In genomic region chr1:23823767-23824166, GRCh38 we compare ENCODE assay signal across 10 cellular contexts. TPM values are rescaled to one million over a fixed set of nuclear protein-coding genes. Genes with fewer than 3 reads are reported as not detected.
A peak's percentile ranks its signal among the peaks of the same experiment; 100 is the strongest.
DNase-seq lines count a peak whose midpoint lies in the region; ATAC-seq, FAIRE-seq and TF ChIP-seq lines count a peak whose summit lies in the region.
"Had no signal": no experiment of that assay in that cellular context is flagged by ENCODE, and none has a peak within 500 bp of the region (broad histone marks: within the 10 kb centered on the region; RNA-seq: fewer than 3 reads in every experiment).

No MANE protein-coding gene starts in this region.

- H3K4me1 ChIP-seq in IMR-90 (ENCODE audit: control insufficient read depth, insufficient read depth, low read length) (peaks cover 3% of the 10 kb centered on the region), K562 (replicated peaks in 1 of 2; ENCODE audit: control insufficient read depth in 2 of 2, insufficient read depth in 2 of 2, low read length in 2 of 2) (peaks cover 5 to 17% of the 10 kb centered on the region in 2 experiments; a peak in 4 of 5 replicates)

- H3K18ac ChIP-seq in IMR-90 (ENCODE audit: low read depth, low read length) = no peak overlapping the region

- TF ChIP-seq RAD21 in IMR-90 (IDR thresholded peaks at IDR 0.05; ENCODE audit: low read length) (no peak), K562 (CRISPR knock-in tag; conservative IDR thresholded peaks at IDR 0.05 in 1 of 2, IDR thresholded peaks at IDR 0.05 in 1 of 2) (no peak)

- peak overlapping the region; percentile 77 for H2AK5ac ChIP-seq in IMR-90 (ENCODE audit: low read depth, low read length)

- H3K27ac ChIP-seq in IMR-90 (ENCODE audit: insufficient read depth, low read length) (no peak overlapping the region), K562 (ENCODE audit: extremely low read depth, low read depth, low read length) (no peak overlapping the region)

- peaks cover 7 to 15% of the 10 kb centered on the region in 2 donors for H3K36me3 Mint-ChIP-seq in CD14-positive monocyte
- peaks cover 0 to 9% (median 4%) of the 10 kb centered on the region in 3 donors for H3K36me3 Mint-ChIP-seq in naive thymus-derived CD8-positive, alpha-beta T cell

- ATAC-seq in IMR-90 (ENCODE audit: low read depth) = no peak
- ATAC-seq in K562 = no peak
- no peak for ATAC-seq in naive thymus-derived CD8-positive, alpha-beta T cell
- no peak for ATAC-seq in HG02763 (IDR thresholded peaks at IDR 0.05; ENCODE audit: unreplicated experiment)
- ATAC-seq: activated CD4-positive, CD25-positive, alpha-beta regulatory T cell treated with anti-CD3 and anti-CD28 coated beads, Interleukin-2, amount 50 U/mL, for 24 hours; left cardiac atrium had no signal

- H3K27me3 ChIP-seq in IMR-90 (ENCODE audit: control insufficient read depth, insufficient read depth, low read length) (no peaks in the 10 kb centered on the region), K562 (ENCODE audit: control insufficient read depth in 2 of 2, insufficient read depth in 2 of 2, low read length in 2 of 2) (no peaks in the 10 kb centered on the region)

- no peak overlapping the region for H3K4me3 Mint-ChIP-seq in CD14-positive monocyte
- peak overlapping the region; percentile 41 to 97 (median 82) for H3K4me3 Mint-ChIP-seq in naive thymus-derived CD8-positive, alpha-beta T cell

- no peak for TF ChIP-seq EP300 in K562 (IDR thresholded peaks at IDR 0.05; ENCODE audit: low read length)

- CTCF ChIA-PET in IMR-90 (lab: Yijun Ruan, JAX) = no interaction called here
- CTCF ChIA-PET in K562 (lab: Yijun Ruan, JAX; ENCODE audit: low intra/inter-chr PET ratio) = no interaction called here

- no peak overlapping the region for H3K14ac ChIP-seq in IMR-90 (replicated peaks; ENCODE audit: low read depth, low read length)

- H3K9me1 ChIP-seq in IMR-90 (ENCODE audit: insufficient read depth, low read length) (peaks cover 4% of the 10 kb centered on the region), K562 (ENCODE audit: control insufficient read depth, insufficient read depth, low read length) (no peaks in the 10 kb centered on the region)

- H3K9me3 ChIP-seq in IMR-90 (ENCODE audit: control insufficient read depth, insufficient read depth, low read length) (no peaks in the 10 kb centered on the region), K562 (replicated peaks; ENCODE audit: control insufficient read depth, insufficient read depth, low read depth, low read length) (no peaks in the 10 kb centered on the region)

- H4K20me1 ChIP-seq in IMR-90 (ENCODE audit: insufficient read depth, low read length) = no peaks in the 10 kb centered on the region
- no peaks in the 10 kb centered on the region for H4K20me1 ChIP-seq in K562 (replicated peaks; ENCODE audit: control insufficient read depth, insufficient read depth, low read length)

- no peak overlapping the region for H2BK20ac ChIP-seq in IMR-90 (ENCODE audit: low read depth, low read length)

- no peak overlapping the region for H4K5ac ChIP-seq in IMR-90 (ENCODE audit: low read depth, low read length)

- FAIRE-seq in K562 (lab: Jason Lieb, UNC) (no peak), D721Med (lab: Jason Lieb, UNC) (no peak)

- peaks cover 0 to 2% (median 0%) of the 10 kb centered on the region in 3 donors for H3K27me3 Mint-ChIP-seq in CD14-positive monocyte (ENCODE audit: low read depth in 3 of 3)
- H3K27me3 Mint-ChIP-seq in naive thymus-derived CD8-positive, alpha-beta T cell = no peaks in the 10 kb centered on the region

- H3K56ac ChIP-seq in IMR-90 (ENCODE audit: extremely low read depth, insufficient read depth, low read length) = no peak overlapping the region

- intact Hi-C loops in CD14-positive monocyte (cut with micrococcal nuclease) (no loop called here), IMR-90 (cut with micrococcal nuclease) (no loop called here), K562 (cut with micrococcal nuclease) (no loop called here)

- no peak overlapping the region for H2BK15ac ChIP-seq in IMR-90 (ENCODE audit: low read depth, low read length)

- dilution Hi-C loops in IMR-90 (cut with HindIII; ENCODE audit: low sequenced_read_pairs, unreplicated experiment) = no loop called here

- H4K91ac ChIP-seq in IMR-90 (ENCODE audit: insufficient read depth, low read depth, low read length) = no peak overlapping the region

- H3K4ac ChIP-seq in IMR-90 (ENCODE audit: low read depth, low read length) = no peak overlapping the region

- TF ChIP-seq CTCF in CD14-positive monocyte (IDR thresholded peaks at IDR 0.05) (no peak), IMR-90 (conservative IDR thresholded peaks at IDR 0.05; ENCODE audit: low read depth, low read length) (no peak), K562 (IDR thresholded peaks at IDR 0.05 in 2 of 3, conservative IDR thresholded peaks at IDR 0.05 in 1 of 3; ENCODE audit: insufficient read depth in 2 of 3, low read depth in 1 of 3, low read length in 3 of 3) (no peak), D721Med (IDR thresholded peaks at IDR 0.05; ENCODE audit: insufficient read depth, missing control alignments) (no peak)

- H3K79me2 ChIP-seq in K562 (ENCODE audit: control insufficient read depth, insufficient read depth, low read length) = peaks cover 14% of the 10 kb centered on the region

- H2BK120ac ChIP-seq in IMR-90 (ENCODE audit: low read depth, low read length) = no peak overlapping the region

- H3K23ac ChIP-seq in IMR-90 (ENCODE audit: low read depth, low read length) = no peak overlapping the region

- H2AFZ ChIP-seq in IMR-90 (replicated peaks; ENCODE audit: low read length, poor library complexity) (no peak overlapping the region), K562 (ENCODE audit: low read depth, low read length) (no peak overlapping the region)

- H3K9me3 Mint-ChIP-seq in CD14-positive monocyte = no peaks in the 10 kb centered on the region
- no peaks in the 10 kb centered on the region for H3K9me3 Mint-ChIP-seq in naive thymus-derived CD8-positive, alpha-beta T cell

- WGBS in IMR-90 (ENCODE audit: extremely low coverage in 2 of 2, insufficient read length in 1 of 2), 2 experiments = 84% methylated on average over 4 of the region's 7 CpGs; no CpG with 5 or more reads in 1 of the 2 experiments
- 42% methylated on average over 7 of the region's 7 CpGs for WGBS in K562 (ENCODE audit: insufficient coverage, low coverage, missing lambda C conversion rate)

- H3K79me1 ChIP-seq in IMR-90 (ENCODE audit: low read depth in 1 of 2, low read length in 2 of 2) = peaks cover 14 to 17% of the 10 kb centered on the region in 2 experiments

- in situ Hi-C loops in IMR-90 (cut with MboI; ENCODE audit: low sequenced_read_pairs) (no loop called here), K562 (cut with MboI) (no loop called here)

- no TSS peak for BruUV-seq in IMR-90 (replicated peaks; lab: Mats Ljungman, UMichigan)
- BruUV-seq in K562 (replicated peaks; lab: Mats Ljungman, UMichigan) = no TSS peak

- no peak overlapping the region for H2BK5ac ChIP-seq in IMR-90 (ENCODE audit: low read depth, low read length, poor library complexity, severe bottlenecking)

- no peak overlapping the region for H2AK9ac ChIP-seq in IMR-90 (replicated peaks; ENCODE audit: low read depth, low read length, poor library complexity)

- TF ChIP-seq POLR2A in IMR-90 (IDR thresholded peaks at IDR 0.05; ENCODE audit: low read depth, low read length) (no peak), K562 (conservative IDR thresholded peaks at IDR 0.05) (no peak)

- no peaks in the 10 kb centered on the region for H3K36me3 ChIP-seq in IMR-90 (ENCODE audit: control insufficient read depth, insufficient read depth, low read length)
- H3K36me3 ChIP-seq in K562 (ENCODE audit: control insufficient read depth, insufficient read depth, low read length) = no peaks in the 10 kb centered on the region; the same call in 2 of the 3 replicates

- H3K4me3 ChIP-seq in IMR-90 (ENCODE audit: insufficient read depth, low read depth, low read length) (no peak overlapping the region), K562 (peak overlapping the region; percentile 90; the same call in 1 of the 2 replicates)

- H3K9ac ChIP-seq in IMR-90 (ENCODE audit: low read depth, low read length) = no peak overlapping the region
- peak overlapping the region; percentile 11 to 99; a peak in 3 of 4 replicates for H3K9ac ChIP-seq in K562 (ENCODE audit: insufficient read depth in 1 of 2, low read depth in 2 of 2, low read length in 2 of 2)

- peak overlapping the region in 4 of 7 donors; percentile 9 to 47 (median 31) for H3K27ac Mint-ChIP-seq in CD14-positive monocyte
- H3K27ac Mint-ChIP-seq in naive thymus-derived CD8-positive, alpha-beta T cell = peak overlapping the region in 9 of 10 donors; percentile 66 to 98 (median 94)

- H3K4me2 ChIP-seq in IMR-90 (ENCODE audit: low read depth, low read length) = peak overlapping the region; percentile 47
- H3K4me2 ChIP-seq in K562 (ENCODE audit: insufficient read depth, low read length) = peak overlapping the region; percentile 100

- H3K4me1 Mint-ChIP-seq in CD14-positive monocyte = peaks cover 22% of the 10 kb centered on the region
- H3K4me1 Mint-ChIP-seq in naive thymus-derived CD8-positive, alpha-beta T cell = peaks cover 19 to 29% (median 25%) of the 10 kb centered on the region in 4 donors

- no peak for DNase-seq in CD14-positive monocyte (ENCODE audit: low spot score)
- DNase-seq in IMR-90 = no peak
- no peak for DNase-seq in K562 (ENCODE audit: extremely low read depth in 1 of 4, low spot score in 3 of 4)
- DNase-seq in naive thymus-derived CD8-positive, alpha-beta T cell = no peak
- DNase-seq in D721Med (ENCODE audit: insufficient read length, low spot score) = no peak
- no peak for DNase-seq in DMS 273 (lab: John Stamatoyannopoulos, UW; ENCODE audit: unreplicated experiment)
- no peak for DNase-seq in T1000 (lab: John Stamatoyannopoulos, UW)
- DNase-seq: left cardiac atrium had no signal

- POLR2A ChIA-PET in IMR-90 (lab: Charles Lee; ENCODE audit: unreplicated experiment) = no interaction called here
- POLR2A ChIA-PET in K562 (lab: Yijun Ruan, JAX) = interaction anchor here (1.2 to 3.3 kb wide), 3 partner anchors 10 to 46 kb away, joined by 6 to 12 read pairs (median 10); partner anchors contain the start of gene PITHD1
- POLR2A ChIA-PET in naive thymus-derived CD8-positive, alpha-beta T cell (lab: Charles Lee) = interaction anchor here (2.7 to 3.7 kb wide), 3 partner anchors 13 to 46 kb away, joined by 9 to 29 read pairs (median 16); partner anchors contain the start of genes GALE and PITHD1

- no peak overlapping the region for H4K8ac ChIP-seq in IMR-90 (ENCODE audit: low read depth in 2 of 2, low read length in 2 of 2)

RNA-seq across cellular contexts. Expression of gene HMGCL, which starts 1.5 kb away (rescaled TPM):
- polyA plus RNA-seq in CD14-positive monocyte (10 to 100 TPM; 22.1 to 26.7 TPM), IMR-90 (2012; rRNA removed) (25.3 and 30.6 TPM in 2 replicates), K562 (2011; rRNA removed) (37.8 and 43.1 TPM in 2 replicates), K562 (2014; fragmentation: Illumina TruSeq; extraction: Trizol) (22.6 and 23.9 TPM in 2 replicates), K562 (2014; fragmentation: Nextera tagmentation; extraction: Ambion mirVana) (10 to 100 TPM; 73.0 to 82.2 TPM), K562 (2014; rRNA removed) (23.2 and 24.6 TPM in 2 replicates)
- total RNA-seq in IMR-90 (2012; rRNA removed) (31.9 and 33.5 TPM in 2 replicates), K562 (2014; rRNA removed) (24.2 TPM in 2 replicates), K562 (2014; rRNA removed; fragmentation: Illumina TruSeq; extraction: Trizol) (14.7 and 18.8 TPM in 2 replicates), K562 (2015; rRNA removed; fragmentation: Illumina TruSeq; extraction: Trizol) (15.5 and 18.0 TPM in 2 replicates), K562 (2021) (19.5 and 20.3 TPM in 2 replicates)
- polyA plus RNA-seq in IMR-90 (2012; cell fraction: cytosol; rRNA removed) = 15.7 and 28.3 TPM in 2 replicates
- 17.3 and 23.9 TPM in 2 replicates for polyA plus RNA-seq in IMR-90 (2012; cell fraction: nucleus; rRNA removed; ENCODE audit: low replicate concordance)
- 44.6 and 54.9 TPM in 2 replicates for total RNA-seq in K562 (2011; cell fraction: chromatin; rRNA removed; ENCODE audit: low replicate concordance)
- 33.6 and 36.7 TPM in 2 replicates for total RNA-seq in K562 (2011; cell fraction: nucleolus; rRNA removed)
- 43.8 and 70.2 TPM in 2 replicates for total RNA-seq in K562 (2011; cell fraction: nucleoplasm; rRNA removed)
- 29.4 and 39.5 TPM in 2 replicates for polyA plus RNA-seq in K562 (2011; cell fraction: cytosol; rRNA removed)
- polyA plus RNA-seq in K562 (2011; cell fraction: nucleus; rRNA removed) = 22.1 and 29.0 TPM in 2 replicates
- polyA plus RNA-seq in K562 (2012) = 21.8 and 49.2 TPM in 2 replicates
- 26.6 and 26.7 TPM in 2 replicates for polyA minus RNA-seq in K562 (2011; rRNA and poly(A)+ RNA removed)
- 9.7 and 10.6 TPM in 2 replicates for polyA minus RNA-seq in K562 (2011; cell fraction: cytosol; rRNA and poly(A)+ RNA removed)
- 8.5 and 13.7 TPM in 2 replicates for polyA minus RNA-seq in K562 (2011; cell fraction: nucleus; rRNA and poly(A)+ RNA removed)
- total RNA-seq in naive thymus-derived CD8-positive, alpha-beta T cell = 10 to 100 TPM; 32.0 to 37.7 TPM
- 10 to 100 TPM; 25.9 to 37.9 (median 34.3) TPM for polyA plus RNA-seq in naive thymus-derived CD8-positive, alpha-beta T cell

RNA-seq across cellular contexts. Expression of gene GALE, which starts 23.2 kb away (rescaled TPM):
- polyA plus RNA-seq in CD14-positive monocyte (10 to 100 TPM; 17.6 to 18.0 TPM), IMR-90 (2012; rRNA removed) (39.9 and 44.5 TPM in 2 replicates), K562 (2011; rRNA removed) (88.3 and 104 TPM in 2 replicates), K562 (2014; fragmentation: Illumina TruSeq; extraction: Trizol) (96.6 and 108 TPM in 2 replicates), K562 (2014; fragmentation: Nextera tagmentation; extraction: Ambion mirVana) (10 to 100 TPM in 1 of 2 experiments, 1 to 10 TPM in 1; 8.4 to 48.4 TPM), K562 (2014; rRNA removed) (125 and 139 TPM in 2 replicates)
- total RNA-seq in IMR-90 (2012; rRNA removed) (28.3 and 31.7 TPM in 2 replicates), K562 (2014; rRNA removed) (130 and 133 TPM in 2 replicates), K562 (2014; rRNA removed; fragmentation: Illumina TruSeq; extraction: Trizol) (36.8 and 48.3 TPM in 2 replicates), K562 (2015; rRNA removed; fragmentation: Illumina TruSeq; extraction: Trizol) (86.2 and 91.3 TPM in 2 replicates), K562 (2021) (108 and 112 TPM in 2 replicates)
- 35.1 and 46.3 TPM in 2 replicates for polyA plus RNA-seq in IMR-90 (2012; cell fraction: cytosol; rRNA removed)
- 56.9 and 85.3 TPM in 2 replicates for polyA plus RNA-seq in IMR-90 (2012; cell fraction: nucleus; rRNA removed; ENCODE audit: low replicate concordance)
- total RNA-seq in K562 (2011; cell fraction: chromatin; rRNA removed; ENCODE audit: low replicate concordance) = 48.0 and 134 TPM in 2 replicates
- 107 and 108 TPM in 2 replicates for total RNA-seq in K562 (2011; cell fraction: nucleolus; rRNA removed)
- total RNA-seq in K562 (2011; cell fraction: nucleoplasm; rRNA removed) = 54.4 and 66.4 TPM in 2 replicates
- polyA plus RNA-seq in K562 (2011; cell fraction: cytosol; rRNA removed) = 132 and 175 TPM in 2 replicates
- 105 and 111 TPM in 2 replicates for polyA plus RNA-seq in K562 (2011; cell fraction: nucleus; rRNA removed)
- 89.3 and 129 TPM in 2 replicates for polyA plus RNA-seq in K562 (2012)
- polyA minus RNA-seq in K562 (2011; rRNA and poly(A)+ RNA removed) = 33.6 and 40.5 TPM in 2 replicates
- polyA minus RNA-seq in K562 (2011; cell fraction: cytosol; rRNA and poly(A)+ RNA removed) = 29.0 and 36.3 TPM in 2 replicates
- 28.5 and 41.0 TPM in 2 replicates for polyA minus RNA-seq in K562 (2011; cell fraction: nucleus; rRNA and poly(A)+ RNA removed)
- 1 to 10 TPM; 8.4 to 8.7 TPM for total RNA-seq in naive thymus-derived CD8-positive, alpha-beta T cell
- polyA plus RNA-seq in naive thymus-derived CD8-positive, alpha-beta T cell = 10 to 100 TPM in 2 of 3 donors, 1 to 10 TPM in 1; 8.0 to 12.7 (median 12.3) TPM

RNA-seq across cellular contexts. Expression of gene LYPLA2, which starts 32.8 kb away (rescaled TPM):
- polyA plus RNA-seq in CD14-positive monocyte (10 to 100 TPM; 74.1 to 86.7 TPM), IMR-90 (2012; rRNA removed) (78.6 and 88.5 TPM in 2 replicates), K562 (2011; rRNA removed) (60.1 and 72.7 TPM in 2 replicates), K562 (2014; fragmentation: Illumina TruSeq; extraction: Trizol) (90.2 and 141 TPM in 2 replicates), K562 (2014; fragmentation: Nextera tagmentation; extraction: Ambion mirVana) (1 to 10 TPM; 3.9 to 9.9 TPM), K562 (2014; rRNA removed) (127 and 128 TPM in 2 replicates)
- total RNA-seq in IMR-90 (2012; rRNA removed) (43.9 and 44.3 TPM in 2 replicates), K562 (2014; rRNA removed) (126 and 144 TPM in 2 replicates), K562 (2014; rRNA removed; fragmentation: Illumina TruSeq; extraction: Trizol) (17.4 and 25.8 TPM in 2 replicates), K562 (2015; rRNA removed; fragmentation: Illumina TruSeq; extraction: Trizol) (56.5 and 58.4 TPM in 2 replicates), K562 (2021) (108 and 109 TPM in 2 replicates)
- 47.5 and 98.1 TPM in 2 replicates for polyA plus RNA-seq in IMR-90 (2012; cell fraction: cytosol; rRNA removed)
- polyA plus RNA-seq in IMR-90 (2012; cell fraction: nucleus; rRNA removed; ENCODE audit: low replicate concordance) = 93.3 and 237 TPM in 2 replicates
- 27.3 and 126 TPM in 2 replicates for total RNA-seq in K562 (2011; cell fraction: chromatin; rRNA removed; ENCODE audit: low replicate concordance)
- 89.4 and 103 TPM in 2 replicates for total RNA-seq in K562 (2011; cell fraction: nucleolus; rRNA removed)
- total RNA-seq in K562 (2011; cell fraction: nucleoplasm; rRNA removed) = 56.7 and 62.0 TPM in 2 replicates
- polyA plus RNA-seq in K562 (2011; cell fraction: cytosol; rRNA removed) = 89.6 and 223 TPM in 2 replicates
- 141 and 217 TPM in 2 replicates for polyA plus RNA-seq in K562 (2011; cell fraction: nucleus; rRNA removed)
- 97.6 and 103 TPM in 2 replicates for polyA plus RNA-seq in K562 (2012)
- polyA minus RNA-seq in K562 (2011; rRNA and poly(A)+ RNA removed) = 21.3 and 39.9 TPM in 2 replicates
- 64.0 and 69.4 TPM in 2 replicates for polyA minus RNA-seq in K562 (2011; cell fraction: cytosol; rRNA and poly(A)+ RNA removed)
- 25.7 and 26.4 TPM in 2 replicates for polyA minus RNA-seq in K562 (2011; cell fraction: nucleus; rRNA and poly(A)+ RNA removed)
- 10 to 100 TPM; 52.9 to 62.5 TPM for total RNA-seq in naive thymus-derived CD8-positive, alpha-beta T cell
- polyA plus RNA-seq in naive thymus-derived CD8-positive, alpha-beta T cell = 100 to 1,000 TPM in 2 of 3 donors, 10 to 100 TPM in 1; 90.3 to 104 (median 101) TPM

RNA-seq across cellular contexts. Expression of gene FUCA1, which starts 44.3 kb away (rescaled TPM):
- 10 to 100 TPM; 96.6 to 97.7 TPM for polyA plus RNA-seq in CD14-positive monocyte
- total RNA-seq in IMR-90 (2012; rRNA removed) = 2.8 and 2.9 TPM in 2 replicates
- polyA plus RNA-seq in IMR-90 (2012; rRNA removed) = 2.5 and 3.5 TPM in 2 replicates
- polyA plus RNA-seq in IMR-90 (2012; cell fraction: cytosol; rRNA removed) = 1.7 and 2.7 TPM in 2 replicates
- 0.67 and 3.0 TPM in 2 replicates for polyA plus RNA-seq in IMR-90 (2012; cell fraction: nucleus; rRNA removed; ENCODE audit: low replicate concordance)
- 11.3 and 16.3 TPM in 2 replicates for total RNA-seq in K562 (2011; cell fraction: chromatin; rRNA removed; ENCODE audit: low replicate concordance)
- total RNA-seq in K562 (2011; cell fraction: nucleolus; rRNA removed) = 19.7 and 20.7 TPM in 2 replicates
- total RNA-seq in K562 (2011; cell fraction: nucleoplasm; rRNA removed) = 20.1 and 22.9 TPM in 2 replicates
- 12.8 and 13.1 TPM in 2 replicates for total RNA-seq in K562 (2014; rRNA removed)
- 16.4 and 18.5 TPM in 2 replicates for total RNA-seq in K562 (2014; rRNA removed; fragmentation: Illumina TruSeq; extraction: Trizol)
- total RNA-seq in K562 (2015; rRNA removed; fragmentation: Illumina TruSeq; extraction: Trizol) = 13.2 and 14.9 TPM in 2 replicates
- total RNA-seq in K562 (2021) = 12.3 and 13.5 TPM in 2 replicates
- polyA plus RNA-seq in K562 (2011; rRNA removed) = 17.6 and 20.5 TPM in 2 replicates
- 10.3 and 13.5 TPM in 2 replicates for polyA plus RNA-seq in K562 (2011; cell fraction: cytosol; rRNA removed)
- polyA plus RNA-seq in K562 (2011; cell fraction: nucleus; rRNA removed) = 5.5 and 7.5 TPM in 2 replicates
- 11.3 and 20.4 TPM in 2 replicates for polyA plus RNA-seq in K562 (2012)
- 16.0 and 18.2 TPM in 2 replicates for polyA plus RNA-seq in K562 (2014; fragmentation: Illumina TruSeq; extraction: Trizol)
- 1 to 10 TPM; 7.0 to 8.2 TPM for polyA plus RNA-seq in K562 (2014; fragmentation: Nextera tagmentation; extraction: Ambion mirVana)
- 10.6 and 11.8 TPM in 2 replicates for polyA plus RNA-seq in K562 (2014; rRNA removed)
- 20.7 and 23.0 TPM in 2 replicates for polyA minus RNA-seq in K562 (2011; rRNA and poly(A)+ RNA removed)
- polyA minus RNA-seq in K562 (2011; cell fraction: cytosol; rRNA and poly(A)+ RNA removed) = 6.9 and 8.2 TPM in 2 replicates
- 2.4 and 4.1 TPM in 2 replicates for polyA minus RNA-seq in K562 (2011; cell fraction: nucleus; rRNA and poly(A)+ RNA removed)
- total RNA-seq in naive thymus-derived CD8-positive, alpha-beta T cell = 10 to 100 TPM; 14.8 to 18.4 TPM
- polyA plus RNA-seq in naive thymus-derived CD8-positive, alpha-beta T cell = 10 to 100 TPM in 2 of 3 donors, 1 to 10 TPM in 1; 8.1 to 13.8 (median 10.7) TPM

RNA-seq across cellular contexts. Expression of gene PITHD1, which starts 45.5 kb away (rescaled TPM):
- 10 to 100 TPM; 20.8 to 29.9 TPM for polyA plus RNA-seq in CD14-positive monocyte
- total RNA-seq in IMR-90 (2012; rRNA removed) = 23.8 and 34.2 TPM in 2 replicates
- polyA plus RNA-seq in IMR-90 (2012; rRNA removed) = 31.8 and 32.0 TPM in 2 replicates
- polyA plus RNA-seq in IMR-90 (2012; cell fraction: cytosol; rRNA removed) = 18.3 and 34.6 TPM in 2 replicates
- polyA plus RNA-seq in IMR-90 (2012; cell fraction: nucleus; rRNA removed; ENCODE audit: low replicate concordance) = 10.8 and 29.0 TPM in 2 replicates
- 96.3 and 113 TPM in 2 replicates for total RNA-seq in K562 (2011; cell fraction: chromatin; rRNA removed; ENCODE audit: low replicate concordance)
- 53.2 and 60.7 TPM in 2 replicates for total RNA-seq in K562 (2011; cell fraction: nucleolus; rRNA removed)
- 112 and 144 TPM in 2 replicates for total RNA-seq in K562 (2011; cell fraction: nucleoplasm; rRNA removed)
- 149 and 175 TPM in 2 replicates for total RNA-seq in K562 (2014; rRNA removed)
- total RNA-seq in K562 (2014; rRNA removed; fragmentation: Illumina TruSeq; extraction: Trizol) = 172 and 175 TPM in 2 replicates
- total RNA-seq in K562 (2015; rRNA removed; fragmentation: Illumina TruSeq; extraction: Trizol) = 144 and 151 TPM in 2 replicates
- total RNA-seq in K562 (2021) = 126 and 141 TPM in 2 replicates
- 159 and 167 TPM in 2 replicates for polyA plus RNA-seq in K562 (2011; rRNA removed)
- polyA plus RNA-seq in K562 (2011; cell fraction: cytosol; rRNA removed) = 81.9 and 157 TPM in 2 replicates
- polyA plus RNA-seq in K562 (2011; cell fraction: nucleus; rRNA removed) = 74.8 and 105 TPM in 2 replicates
- polyA plus RNA-seq in K562 (2012) = 80.0 and 120 TPM in 2 replicates
- polyA plus RNA-seq in K562 (2014; fragmentation: Illumina TruSeq; extraction: Trizol) = 133 and 138 TPM in 2 replicates
- polyA plus RNA-seq in K562 (2014; fragmentation: Nextera tagmentation; extraction: Ambion mirVana) = 10 to 100 TPM; 46.5 to 51.7 TPM
- 159 and 175 TPM in 2 replicates for polyA plus RNA-seq in K562 (2014; rRNA removed)
- polyA minus RNA-seq in K562 (2011; rRNA and poly(A)+ RNA removed) = 59.4 and 74.4 TPM in 2 replicates
- polyA minus RNA-seq in K562 (2011; cell fraction: cytosol; rRNA and poly(A)+ RNA removed) = 29.4 and 34.5 TPM in 2 replicates
- 17.0 and 32.8 TPM in 2 replicates for polyA minus RNA-seq in K562 (2011; cell fraction: nucleus; rRNA and poly(A)+ RNA removed)
- 10 to 100 TPM; 79.1 to 86.6 TPM for total RNA-seq in naive thymus-derived CD8-positive, alpha-beta T cell
- 10 to 100 TPM; 68.1 to 80.6 (median 74.3) TPM for polyA plus RNA-seq in naive thymus-derived CD8-positive, alpha-beta T cell

Comparison
In these comparisons a context has a peak if more than half of its experiments do, and no peak if none do; other contexts are left out.
1. H3K4me3 Mint-ChIP-seq: peak in naive thymus-derived CD8-positive, alpha-beta T cell (10 of 10); none in CD14-positive monocyte (0 of 2).